In the genomic region with DNA sequence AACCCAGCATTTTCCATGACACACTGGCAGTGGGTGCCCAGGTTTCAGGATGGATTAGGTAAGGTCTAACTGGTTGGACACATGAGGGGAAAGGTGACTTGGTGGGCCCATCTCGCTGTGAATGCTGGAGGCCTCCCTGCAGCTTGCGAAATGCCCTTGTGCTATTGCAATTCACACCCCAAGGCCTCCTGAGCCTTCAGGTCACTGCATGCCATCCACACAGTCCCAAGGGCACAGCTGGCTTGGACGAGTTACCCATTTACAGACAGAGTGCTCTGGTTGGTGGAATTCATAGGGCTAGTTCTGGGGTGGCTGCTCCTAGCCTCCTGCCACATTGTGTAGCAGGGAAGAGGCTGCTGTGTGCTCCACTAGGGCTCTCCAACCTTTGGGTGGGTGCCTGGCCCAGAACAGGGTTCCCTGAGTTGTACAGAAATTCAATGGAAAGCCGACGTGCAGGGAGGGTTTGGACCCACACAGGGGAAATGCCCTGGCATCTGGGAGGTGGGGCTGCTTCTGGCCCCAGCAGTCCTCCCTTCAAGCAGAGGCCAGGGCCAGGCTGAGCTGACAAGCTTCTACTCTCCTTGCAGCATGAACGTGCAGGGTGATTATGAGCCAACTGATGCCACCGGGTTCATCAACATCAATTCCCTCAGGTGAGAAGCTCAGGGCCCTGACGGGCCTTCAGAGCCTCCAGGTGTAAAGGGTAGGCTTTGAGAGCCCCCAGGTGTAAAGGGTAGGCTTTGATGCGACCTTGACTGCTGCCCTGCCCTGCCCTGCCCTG, we compare ENCODE assay signal across 1 cellular context.
A peak's percentile ranks its signal among the peaks of the same experiment; 100 is the strongest.
TF ChIP-seq lines count a peak whose summit lies in the region.

No MANE protein-coding gene starts in this region.

TF ChIP-seq in HepG2, 621 proteins besides CTCF, POLR2A, EP300 and RAD21 (continued from another document and continues in another):
- 0 out of 2 replicates have a peak, but pooled peaks have one; percentile 27 for TF ChIP-seq SIN3A (IDR thresholded peaks at IDR 0.05; ENCODE audit: borderline replicate concordance, low read depth, low read length)
- peak; percentile 71 for TF ChIP-seq XRCC5 (optimal IDR thresholded peaks at IDR 0.05; ENCODE audit: low read length)
- TF ChIP-seq HMG20B (CRISPR knock-in tag; conservative IDR thresholded peaks at IDR 0.05), result peak; percentile 66
- no peak for TF ChIP-seq FLYWCH1 (CRISPR knock-in tag; IDR thresholded peaks at IDR 0.05)
- TF ChIP-seq HNF4A (CRISPR knock-in tag; IDR thresholded peaks at IDR 0.05), result peak; percentile 89
- no peak for TF ChIP-seq ZNF33A (CRISPR knock-in tag; IDR thresholded peaks at IDR 0.05; ENCODE audit: borderline replicate concordance)
- TF ChIP-seq, protein P1, sequence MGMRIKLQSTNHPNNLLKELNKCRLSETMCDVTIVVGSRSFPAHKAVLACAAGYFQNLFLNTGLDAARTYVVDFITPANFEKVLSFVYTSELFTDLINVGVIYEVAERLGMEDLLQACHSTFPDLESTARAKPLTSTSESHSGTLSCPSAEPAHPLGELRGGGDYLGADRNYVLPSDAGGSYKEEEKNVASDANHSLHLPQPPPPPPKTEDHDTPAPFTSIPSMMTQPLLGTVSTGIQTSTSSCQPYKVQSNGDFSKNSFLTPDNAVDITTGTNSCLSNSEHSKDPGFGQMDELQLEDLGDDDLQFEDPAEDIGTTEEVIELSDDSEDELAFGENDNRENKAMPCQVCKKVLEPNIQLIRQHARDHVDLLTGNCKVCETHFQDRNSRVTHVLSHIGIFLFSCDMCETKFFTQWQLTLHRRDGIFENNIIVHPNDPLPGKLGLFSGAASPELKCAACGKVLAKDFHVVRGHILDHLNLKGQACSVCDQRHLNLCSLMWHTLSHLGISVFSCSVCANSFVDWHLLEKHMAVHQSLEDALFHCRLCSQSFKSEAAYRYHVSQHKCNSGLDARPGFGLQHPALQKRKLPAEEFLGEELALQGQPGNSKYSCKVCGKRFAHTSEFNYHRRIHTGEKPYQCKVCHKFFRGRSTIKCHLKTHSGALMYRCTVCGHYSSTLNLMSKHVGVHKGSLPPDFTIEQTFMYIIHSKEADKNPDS (CRISPR knock-in tag; IDR thresholded peaks at IDR 0.05), result no peak
- TF ChIP-seq ZNF776 (CRISPR knock-in tag; IDR thresholded peaks at IDR 0.05), result no peak
- TF ChIP-seq ZNF225 (CRISPR knock-in tag; IDR thresholded peaks at IDR 0.05), result peak; percentile 16; the same call in 1 of the 2 replicates
- TF ChIP-seq ZNF337 (CRISPR knock-in tag; IDR thresholded peaks at IDR 0.05; ENCODE audit: borderline replicate concordance, low read depth), result peak; percentile 40
- no peak for TF ChIP-seq ELK4 (CRISPR knock-in tag; IDR thresholded peaks at IDR 0.05; ENCODE audit: borderline replicate concordance)
- TF ChIP-seq CHCHD3 (CRISPR knock-in tag; IDR thresholded peaks at IDR 0.05), result no peak
- TF ChIP-seq, protein P2, sequence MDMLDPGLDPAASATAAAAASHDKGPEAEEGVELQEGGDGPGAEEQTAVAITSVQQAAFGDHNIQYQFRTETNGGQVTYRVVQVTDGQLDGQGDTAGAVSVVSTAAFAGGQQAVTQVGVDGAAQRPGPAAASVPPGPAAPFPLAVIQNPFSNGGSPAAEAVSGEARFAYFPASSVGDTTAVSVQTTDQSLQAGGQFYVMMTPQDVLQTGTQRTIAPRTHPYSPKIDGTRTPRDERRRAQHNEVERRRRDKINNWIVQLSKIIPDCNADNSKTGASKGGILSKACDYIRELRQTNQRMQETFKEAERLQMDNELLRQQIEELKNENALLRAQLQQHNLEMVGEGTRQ (IDR thresholded peaks at IDR 0.05; ENCODE audit: low read depth, low read length), result no peak
- TF ChIP-seq, protein P2 (CRISPR knock-in tag; IDR thresholded peaks at IDR 0.05; ENCODE audit: borderline replicate concordance), result no peak; the same call in 1 of the 2 replicates
- TF ChIP-seq TP53 (CRISPR knock-in tag; conservative IDR thresholded peaks at IDR 0.05), result no peak
- peak; percentile 64 for TF ChIP-seq FOXJ3 (CRISPR knock-in tag; IDR thresholded peaks at IDR 0.05; ENCODE audit: borderline replicate concordance)
- TF ChIP-seq GLI4 (CRISPR knock-in tag; IDR thresholded peaks at IDR 0.05; ENCODE audit: borderline replicate concordance), result no peak
- TF ChIP-seq, protein P3, sequence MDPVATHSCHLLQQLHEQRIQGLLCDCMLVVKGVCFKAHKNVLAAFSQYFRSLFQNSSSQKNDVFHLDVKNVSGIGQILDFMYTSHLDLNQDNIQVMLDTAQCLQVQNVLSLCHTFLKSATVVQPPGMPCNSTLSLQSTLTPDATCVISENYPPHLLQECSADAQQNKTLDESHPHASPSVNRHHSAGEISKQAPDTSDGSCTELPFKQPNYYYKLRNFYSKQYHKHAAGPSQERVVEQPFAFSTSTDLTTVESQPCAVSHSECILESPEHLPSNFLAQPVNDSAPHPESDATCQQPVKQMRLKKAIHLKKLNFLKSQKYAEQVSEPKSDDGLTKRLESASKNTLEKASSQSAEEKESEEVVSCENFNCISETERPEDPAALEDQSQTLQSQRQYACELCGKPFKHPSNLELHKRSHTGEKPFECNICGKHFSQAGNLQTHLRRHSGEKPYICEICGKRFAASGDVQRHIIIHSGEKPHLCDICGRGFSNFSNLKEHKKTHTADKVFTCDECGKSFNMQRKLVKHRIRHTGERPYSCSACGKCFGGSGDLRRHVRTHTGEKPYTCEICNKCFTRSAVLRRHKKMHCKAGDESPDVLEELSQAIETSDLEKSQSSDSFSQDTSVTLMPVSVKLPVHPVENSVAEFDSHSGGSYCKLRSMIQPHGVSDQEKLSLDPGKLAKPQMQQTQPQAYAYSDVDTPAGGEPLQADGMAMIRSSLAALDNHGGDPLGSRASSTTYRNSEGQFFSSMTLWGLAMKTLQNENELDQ (CRISPR knock-in tag; IDR thresholded peaks at IDR 0.05; ENCODE audit: borderline replicate concordance), result no peak
- TF ChIP-seq SKIL (CRISPR knock-in tag; IDR thresholded peaks at IDR 0.05; ENCODE audit: borderline replicate concordance), result peak; percentile 38; the same call in 1 of the 2 replicates
- TF ChIP-seq ISL2 (CRISPR knock-in tag; IDR thresholded peaks at IDR 0.05), result peak; percentile 73; the same call in 1 of the 2 replicates
- TF ChIP-seq, protein P4, sequence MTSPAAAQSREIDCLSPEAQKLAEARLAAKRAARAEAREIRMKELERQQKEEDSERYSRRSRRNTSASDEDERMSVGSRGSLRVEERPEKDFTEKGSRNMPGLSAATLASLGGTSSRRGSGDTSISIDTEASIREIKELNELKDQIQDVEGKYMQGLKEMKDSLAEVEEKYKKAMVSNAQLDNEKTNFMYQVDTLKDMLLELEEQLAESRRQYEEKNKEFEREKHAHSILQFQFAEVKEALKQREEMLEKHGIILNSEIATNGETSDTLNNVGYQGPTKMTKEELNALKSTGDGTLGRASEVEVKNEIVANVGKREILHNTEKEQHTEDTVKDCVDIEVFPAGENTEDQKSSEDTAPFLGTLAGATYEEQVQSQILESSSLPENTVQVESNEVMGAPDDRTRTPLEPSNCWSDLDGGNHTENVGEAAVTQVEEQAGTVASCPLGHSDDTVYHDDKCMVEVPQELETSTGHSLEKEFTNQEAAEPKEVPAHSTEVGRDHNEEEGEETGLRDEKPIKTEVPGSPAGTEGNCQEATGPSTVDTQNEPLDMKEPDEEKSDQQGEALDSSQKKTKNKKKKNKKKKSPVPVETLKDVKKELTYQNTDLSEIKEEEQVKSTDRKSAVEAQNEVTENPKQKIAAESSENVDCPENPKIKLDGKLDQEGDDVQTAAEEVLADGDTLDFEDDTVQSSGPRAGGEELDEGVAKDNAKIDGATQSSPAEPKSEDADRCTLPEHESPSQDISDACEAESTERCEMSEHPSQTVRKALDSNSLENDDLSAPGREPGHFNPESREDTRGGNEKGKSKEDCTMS (CRISPR knock-in tag; conservative IDR thresholded peaks at IDR 0.05), result no peak
- no peak for TF ChIP-seq MAFK (conservative IDR thresholded peaks at IDR 0.05 in 1 of 2, IDR thresholded peaks at IDR 0.05 in 1 of 2; ENCODE audit: low read length in 2 of 2)
- TF ChIP-seq HOXA7 (CRISPR knock-in tag; IDR thresholded peaks at IDR 0.05), result no peak
- no peak for TF ChIP-seq PLRG1 (conservative IDR thresholded peaks at IDR 0.05)
- TF ChIP-seq ZNF333 (CRISPR knock-in tag; IDR thresholded peaks at IDR 0.05; ENCODE audit: borderline replicate concordance), result no peak
- TF ChIP-seq SYNCRIP (IDR thresholded peaks at IDR 0.05; ENCODE audit: insufficient read depth, low read depth, low read length), result no peak
- TF ChIP-seq THAP11 (CRISPR knock-in tag; IDR thresholded peaks at IDR 0.05), result peak; percentile 83
- peak; percentile 92 for TF ChIP-seq ZNF629 (CRISPR knock-in tag; conservative IDR thresholded peaks at IDR 0.05)
- no peak for TF ChIP-seq HNRNPH1 (optimal IDR thresholded peaks at IDR 0.05; ENCODE audit: low read depth, low read length)
- TF ChIP-seq TBX2 (CRISPR knock-in tag; IDR thresholded peaks at IDR 0.05; ENCODE audit: borderline replicate concordance), result peak; percentile 97
- peak; percentile 55 for TF ChIP-seq BRD4 (CRISPR knock-in tag; IDR thresholded peaks at IDR 0.05)
- peak; percentile 61; the same call in 1 of the 2 replicates for TF ChIP-seq ONECUT2 (CRISPR knock-in tag; IDR thresholded peaks at IDR 0.05)
- TF ChIP-seq DBP (CRISPR knock-in tag; IDR thresholded peaks at IDR 0.05; ENCODE audit: not compliant biosample characterization), result no peak
- peak; percentile 90 for TF ChIP-seq POLR2G (IDR thresholded peaks at IDR 0.05; ENCODE audit: low read depth, low read length)
- no peak for TF ChIP-seq ZFP36L1 (CRISPR knock-in tag; IDR thresholded peaks at IDR 0.05)
- no peak for TF ChIP-seq FOXP1 (IDR thresholded peaks at IDR 0.05)
- peak; percentile 63 for TF ChIP-seq FOXP1 (CRISPR knock-in tag; IDR thresholded peaks at IDR 0.05)
- TF ChIP-seq AKNA (CRISPR knock-in tag; IDR thresholded peaks at IDR 0.05; ENCODE audit: borderline replicate concordance), result no peak
